20 cellular contexts compared by ENCODE assay signal in the genomic region with DNA sequence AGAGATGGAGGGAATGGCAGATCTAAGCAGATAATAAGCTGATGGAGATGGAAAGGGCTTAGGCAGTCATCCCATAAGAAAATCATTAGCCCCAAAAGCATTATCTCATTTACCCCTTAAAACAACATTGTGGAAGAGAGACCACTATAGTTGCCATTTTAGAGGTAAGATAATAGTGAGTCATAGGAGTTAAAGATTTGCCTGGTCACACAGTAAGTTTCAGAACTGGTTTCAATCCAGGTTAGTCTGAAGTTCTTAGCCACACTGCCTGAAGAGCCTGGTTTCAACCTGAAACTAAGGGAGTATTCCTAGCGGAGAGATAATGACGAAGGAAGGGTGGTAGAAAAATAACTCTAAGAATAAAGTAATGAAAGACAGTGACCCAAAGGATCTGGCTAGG. TPM values are rescaled to one million over a fixed set of nuclear protein-coding genes. Genes with fewer than 3 reads are reported as not detected.
DNase-seq lines count a peak whose midpoint lies in the region; ATAC-seq and TF ChIP-seq lines count a peak whose summit lies in the region.
"Had no signal": no experiment of that assay in that cellular context is flagged by ENCODE, and none has a peak within 500 bp of the region (broad histone marks: within the 10 kb centered on the region; RNA-seq: fewer than 3 reads in every experiment).

No MANE protein-coding gene starts in this region.

- CTCF ChIA-PET in activated CD8-positive, alpha-beta T cell treated with anti-CD3 and anti-CD28 coated beads, Interleukin-2, amount 10 ng/mL, durations not matched to agents 7 days and 5 days (lab: Charles Lee): no interaction called here

- H3K36me3 Mint-ChIP-seq in activated CD8-positive, alpha-beta T cell treated with anti-CD3 and anti-CD28 coated beads, Interleukin-2, amount 10 ng/mL, durations not matched to agents 7 days and 5 days (ENCODE audit: low read depth): no peaks in the 10 kb centered on the region

- intact Hi-C loops in spleen (cut with DNase I; ENCODE audit: low total_unique reads): no loop called here

- H3K4me3 Mint-ChIP-seq in activated CD8-positive, alpha-beta T cell treated with anti-CD3 and anti-CD28 coated beads, Interleukin-2, amount 10 ng/mL, durations not matched to agents 7 days and 5 days: no peak overlapping the region
- H3K4me3 Mint-ChIP-seq: central memory CD8-positive, alpha-beta T cell; nephron had no signal

- peaks cover 30% of the 10 kb centered on the region for H3K27me3 Mint-ChIP-seq in activated CD8-positive, alpha-beta T cell treated with anti-CD3 and anti-CD28 coated beads, Interleukin-2, amount 10 ng/mL, durations not matched to agents 7 days and 5 days (ENCODE audit: low read depth)
- H3K27me3 Mint-ChIP-seq: central memory CD8-positive, alpha-beta T cell had no signal

- ATAC-seq in GM18861 (IDR thresholded peaks at IDR 0.05; ENCODE audit: unreplicated experiment) (peak; percentile 48), HG02678 (IDR thresholded peaks at IDR 0.05; ENCODE audit: unreplicated experiment) (peak; percentile 54)
- ATAC-seq in activated CD8-positive, alpha-beta T cell treated with anti-CD3 and anti-CD28 coated beads, Interleukin-2, amount 10 ng/mL, durations not matched to agents 7 days and 5 days: no peak

- DNase-seq in NCI-H82 (lab: John Stamatoyannopoulos, UW): peak; percentile 66
- DNase-seq in spleen: no peak
- DNase-seq in activated CD8-positive, alpha-beta T cell treated with anti-CD3 and anti-CD28 coated beads, Interleukin-2, amount 10 ng/mL, durations not matched to agents 7 days and 5 days: no peak
- no peak for DNase-seq in SHP77 treated with DMSO at 0.1 percent for 48 hours (lab: John Stamatoyannopoulos, UW)
- DNase-seq in NCI-H187 treated with DMSO at 0.1 percent for 48 hours (lab: John Stamatoyannopoulos, UW): no peak
- DNase-seq in NCI-H345 treated with DMSO at 0.1 percent for 48 hours (lab: John Stamatoyannopoulos, UW; ENCODE audit: unreplicated experiment): no peak
- DNase-seq: activated naive CD4-positive, alpha-beta T cell; activated T-cell treated with anti-CD3 and anti-CD28 coated beads for 4 hours; effector memory CD4-positive, alpha-beta T cell; GDM1; head of caudate nucleus; NCI-H2081; NCI-H69; Peyer's patch; tibial artery had no signal

- H3K4me1 Mint-ChIP-seq in activated CD8-positive, alpha-beta T cell treated with anti-CD3 and anti-CD28 coated beads, Interleukin-2, amount 10 ng/mL, durations not matched to agents 7 days and 5 days (ENCODE audit: low read depth): peaks cover 19% of the 10 kb centered on the region

- peaks cover 0 to 30% (median 9%) of the 10 kb centered on the region in 6 donors for H3K4me1 ChIP-seq in spleen
- H3K4me1 ChIP-seq: prostate gland had no signal

- no peaks in the 10 kb centered on the region for H3K27me3 ChIP-seq in spleen (replicated peaks in 1 of 7)
- H3K27me3 ChIP-seq: Peyer's patch, tibial artery had no signal

- no peaks in the 10 kb centered on the region for H3K9me3 ChIP-seq in spleen
- H3K9me3 ChIP-seq: Peyer's patch, prostate gland, tibial artery had no signal

- WGBS in spleen, 5 donors: 78 to 90% (median 89%) methylated on average over 2 of the region's 2 CpGs

- POLR2A ChIA-PET in activated CD8-positive, alpha-beta T cell treated with anti-CD3 and anti-CD28 coated beads, Interleukin-2, amount 10 ng/mL, durations not matched to agents 7 days and 5 days (lab: Charles Lee): interaction anchor here (0.6 to 0.7 kb wide), 2 partner anchors 30 to 79 kb away, joined by 3 to 4 read pairs; no protein-coding TSS in a partner anchor

- TF ChIP-seq CTCF in spleen (IDR thresholded peaks at IDR 0.05 in 8 of 11, conservative IDR thresholded peaks at IDR 0.05 in 3 of 11): no peak

- TF ChIP-seq POLR2A in spleen (IDR thresholded peaks at IDR 0.05): no peak

- peak overlapping the region in 5 of 8 donors; percentile 16 to 47 (median 39) for H3K27ac ChIP-seq in spleen
- H3K27ac ChIP-seq: Peyer's patch, prostate gland, tibial artery had no signal

- no peaks in the 10 kb centered on the region for H3K9me3 Mint-ChIP-seq in activated CD8-positive, alpha-beta T cell treated with anti-CD3 and anti-CD28 coated beads, Interleukin-2, amount 10 ng/mL, durations not matched to agents 7 days and 5 days (ENCODE audit: insufficient read depth)
- H3K9me3 Mint-ChIP-seq: central memory CD8-positive, alpha-beta T cell; nephron had no signal

- no peak overlapping the region for H3K27ac Mint-ChIP-seq in activated CD8-positive, alpha-beta T cell treated with anti-CD3 and anti-CD28 coated beads, Interleukin-2, amount 10 ng/mL, durations not matched to agents 7 days and 5 days
- H3K27ac Mint-ChIP-seq: nephron had no signal

- no peaks in the 10 kb centered on the region for H3K36me3 ChIP-seq in spleen
- H3K36me3 ChIP-seq: Peyer's patch, prostate gland, tibial artery had no signal

- H3K4me3 ChIP-seq in spleen: no peak overlapping the region
- H3K4me3 ChIP-seq: Peyer's patch, prostate gland, tibial artery had no signal

RNA-seq across cellular contexts. Expression of gene UBR1, which starts 13.0 kb away (rescaled TPM):
- 10 to 100 TPM; 35.3 to 69.2 (median 45.9) TPM for total RNA-seq in spleen
- 1 to 10 TPM; 4.3 to 5.9 (median 4.7) TPM for polyA plus RNA-seq in spleen
- 10 to 100 TPM; 35.4 to 39.5 TPM for total RNA-seq in activated CD8-positive, alpha-beta T cell treated with anti-CD3 and anti-CD28 coated beads, Interleukin-2, amount 10 ng/mL, durations not matched to agents 7 days and 5 days

RNA-seq across cellular contexts. Expression of gene TMEM62, which starts 14.6 kb away (rescaled TPM):
- total RNA-seq in spleen: 10 to 100 TPM; 24.4 to 47.7 (median 30.6) TPM
- polyA plus RNA-seq in spleen: 10 to 100 TPM; 17.7 to 35.5 (median 21.7) TPM
- 10 to 100 TPM; 20.4 to 21.9 TPM for total RNA-seq in activated CD8-positive, alpha-beta T cell treated with anti-CD3 and anti-CD28 coated beads, Interleukin-2, amount 10 ng/mL, durations not matched to agents 7 days and 5 days
